1 cellular context compared by ENCODE assay signal in genomic region chr16:87765776-87766484, GRCh38.
TF ChIP-seq lines count a peak whose summit lies in the region.

Gene KLHDC4, minus strand, starts transcription at chr16:87765986. Its CDS starts 96 bp downstream, at chr16:87765890.

TF ChIP-seq in SK-N-SH, 30 proteins besides CTCF, POLR2A, EP300 and RAD21 (continued from another document):
- TF ChIP-seq IRF3 (IDR thresholded peaks at IDR 0.05; ENCODE audit: low read depth, low read length) (no peak), USF2 (IDR thresholded peaks at IDR 0.05; ENCODE audit: borderline replicate concordance, low read depth, low read length) (no peak), RCOR1 (IDR thresholded peaks at IDR 0.05; ENCODE audit: low read length) (no peak; the same call in 1 of the 2 replicates), EZH2phosphoT487 (IDR thresholded peaks at IDR 0.05; ENCODE audit: borderline replicate concordance, low read depth) (no peak), RXRA (IDR thresholded peaks at IDR 0.05; ENCODE audit: borderline replicate concordance, low read depth) (no peak), REST (IDR thresholded peaks at IDR 0.05; ENCODE audit: low read depth, low read length) (no peak), RFX5 (IDR thresholded peaks at IDR 0.05; ENCODE audit: low read length) (no peak), FOXM1 (IDR thresholded peaks at IDR 0.05; ENCODE audit: low read depth) (no peak)
